In genomic region chr4:48591372-48591771, GRCh38 we compare ENCODE assay signal across 18 cellular contexts.
DNase-seq lines count a peak whose midpoint lies in the region; ATAC-seq, FAIRE-seq and TF ChIP-seq lines count a peak whose summit lies in the region.
"Had no signal": no experiment of that assay in that cellular context is flagged by ENCODE, and none has a peak within 500 bp of the region (broad histone marks: within the 10 kb centered on the region; RNA-seq: fewer than 3 reads in every experiment).

No MANE protein-coding gene starts in this region.

- DNase-seq in Right ventricle myocardium superior: no peak
- DNase-seq in cardiac septum (ENCODE audit: low spot score): no peak
- DNase-seq in T-cell: no peak
- DNase-seq in GM12878 (ENCODE audit: low read depth, low spot score): no peak
- DNase-seq in psoas muscle: no peak
- no peak for DNase-seq in GM13976 (ENCODE audit: low spot score)
- DNase-seq: ACHN; CD8-positive, alpha-beta memory T cell; DND-41; GDM1; Karpas-422; MM.1S; NCI-H1105; NCI-H1694 treated with DMSO at 0.1 percent for 48 hours; NCI-H446; NCI-H774; PC-9 had no signal

- no peaks in the 10 kb centered on the region for H3K9me3 ChIP-seq in GM12878 (replicated peaks; ENCODE audit: control insufficient read depth, insufficient read depth, low read length)
- H3K9me3 ChIP-seq in psoas muscle: no peaks in the 10 kb centered on the region

- TF ChIP-seq CTCF in GM12878 (IDR thresholded peaks at IDR 0.05 in 2 of 3, conservative IDR thresholded peaks at IDR 0.05 in 1 of 3; ENCODE audit: control insufficient read depth in 2 of 3, extremely low read depth in 1 of 3, insufficient read depth in 1 of 3, low read depth in 3 of 3, low read length in 3 of 3) (no peak), psoas muscle (IDR thresholded peaks at IDR 0.05) (no peak), GM13976 (IDR thresholded peaks at IDR 0.05; ENCODE audit: borderline replicate concordance, control extremely low read depth, extremely low read depth, insufficient read depth, missing control alignments) (no peak)

- peak overlapping the region; percentile 20 to 30 for H3K27ac Mint-ChIP-seq in T-cell

- intact Hi-C loops in Right ventricle myocardium superior (cut with DNase I) (no loop called here), cardiac septum (cut with DNase I) (loop anchor here (5.0 kb wide), 1 partner anchor 76 kb away; no protein-coding TSS in a partner anchor), GM12878 (cut with micrococcal nuclease; ENCODE audit: unreplicated experiment) (no loop called here), psoas muscle (cut with DNase I) (no loop called here)

- POLR2A ChIA-PET in T-cell (lab: Charles Lee) (no interaction called here), GM12878 (lab: Charles Lee) (interaction anchor here (0.6 kb wide), 1 partner anchor 104 kb away, joined by 4 read pairs; no protein-coding TSS in a partner anchor)

- H3K4me1 Mint-ChIP-seq in T-cell: peaks cover 5 to 16% (median 13%) of the 10 kb centered on the region in 3 donors

- SMC1A ChIA-PET in GM12878 (lab: Charles Lee; ENCODE audit: uncharacterized antibody, unreplicated experiment): interaction anchor here (1.1 kb wide), 1 partner anchor 340 kb away, joined by 3 read pairs; no protein-coding TSS in a partner anchor

- no peaks in the 10 kb centered on the region for H3K27me3 ChIP-seq in GM12878 (replicated peaks in 1 of 2; ENCODE audit: control insufficient read depth in 2 of 2, insufficient read depth in 2 of 2, low read length in 1 of 2)
- no peaks in the 10 kb centered on the region for H3K27me3 ChIP-seq in psoas muscle (ENCODE audit: insufficient read depth in 3 of 3, low read length in 2 of 3)

- CTCF ChIA-PET in T-cell (lab: Charles Lee): interaction anchor here (1.0 to 1.7 kb wide), 2 partner anchors 10 to 13 kb away, joined by 3 to 14 read pairs; no protein-coding TSS in a partner anchor
- CTCF ChIA-PET in GM12878 (lab: Yijun Ruan, JAX): interaction anchor here (1.2 kb wide), 1 partner anchor 354 kb away, joined by 3 read pairs; no protein-coding TSS in a partner anchor

- no peak overlapping the region for H2AFZ ChIP-seq in GM12878 (ENCODE audit: control insufficient read depth, low read depth, low read length)
- H2AFZ ChIP-seq: PC-9 had no signal

- in situ Hi-C loops in GM12878 (cut with MboI): no loop called here
- in situ Hi-C loops in GM13976 (cut with MboI; ENCODE audit: low sequenced_read_pairs, unreplicated experiment): no loop called here

- no peak for TF ChIP-seq EP300 in GM12878 (IDR thresholded peaks at IDR 0.05; ENCODE audit: borderline replicate concordance in 1 of 2, control insufficient read depth in 1 of 2, low read depth in 2 of 2, low read length in 2 of 2)

- no peak for TF ChIP-seq POLR2A in GM12878 (IDR thresholded peaks at IDR 0.05; ENCODE audit: low read depth, low read length)

- no peak for FAIRE-seq in GM12878 (lab: Jason Lieb, UNC)

- H3K36me3 ChIP-seq in GM12878 (ENCODE audit: control insufficient read depth in 2 of 2, insufficient read depth in 2 of 2, low read length in 1 of 2): peaks cover 3 to 15% of the 10 kb centered on the region in 2 experiments
- H3K36me3 ChIP-seq in psoas muscle (ENCODE audit: insufficient read depth in 1 of 2, low read depth in 1 of 2): peaks cover 0 to 66% of the 10 kb centered on the region in 2 donors

- H3K27me3 Mint-ChIP-seq in T-cell: no peaks in the 10 kb centered on the region

- no peaks in the 10 kb centered on the region for H4K20me1 ChIP-seq in GM12878 (ENCODE audit: control insufficient read depth, insufficient read depth)

- H3K27ac ChIP-seq in GM12878 (ENCODE audit: control insufficient read depth, insufficient read depth) (no peak overlapping the region), psoas muscle (no peak overlapping the region)
- H3K27ac ChIP-seq: PC-9 had no signal

- 100% methylated on average over 1 of the region's 1 CpG for WGBS in GM12878 (ENCODE audit: insufficient coverage, insufficient replicate concordance, low lambda C conversion rate, missing lambda C conversion rate)
- 44 to 76% (median 54%) methylated on average over 1 of the region's 1 CpG for WGBS in psoas muscle, 3 donors

- TSS peak; percentile 25 for BruUV-seq in GM12878 (replicated peaks; lab: Mats Ljungman, UMichigan)

- no peaks in the 10 kb centered on the region for H3K9me3 Mint-ChIP-seq in T-cell
- H3K9me3 Mint-ChIP-seq: CD8-positive, alpha-beta memory T cell had no signal

- no peak overlapping the region for H3K9ac ChIP-seq in GM12878 (ENCODE audit: control insufficient read depth, insufficient read depth, low read length)

- RAD21 ChIA-PET in GM12878 (lab: Charles Lee; ENCODE audit: unreplicated experiment): interaction anchor here (1.3 kb wide), 1 partner anchor 13 kb away, joined by 4 read pairs; no protein-coding TSS in a partner anchor

- peaks cover 44% of the 10 kb centered on the region for H3K36me3 Mint-ChIP-seq in T-cell

- no peak overlapping the region for H3K4me3 Mint-ChIP-seq in T-cell
- H3K4me3 Mint-ChIP-seq: CD8-positive, alpha-beta memory T cell had no signal

- H3K4me1 ChIP-seq in GM12878 (ENCODE audit: control insufficient read depth, insufficient read depth, low read length) (peaks cover 7% of the 10 kb centered on the region), psoas muscle (peaks cover 6% of the 10 kb centered on the region)

- TF ChIP-seq RAD21 in GM12878 (IDR thresholded peaks at IDR 0.05; ENCODE audit: insufficient read depth, low read depth, low read length): no peak

- H3K4me3 ChIP-seq in GM12878 (no peak overlapping the region), psoas muscle (no peak overlapping the region)
- H3K4me3 ChIP-seq: PC-9 had no signal

- no peak overlapping the region for H3K4me2 ChIP-seq in GM12878 (ENCODE audit: control insufficient read depth, insufficient read depth)
- H3K4me2 ChIP-seq: PC-9 had no signal

- no peaks in the 10 kb centered on the region for H3K79me2 ChIP-seq in GM12878 (ENCODE audit: control insufficient read depth, insufficient read depth, low read length)

- ATAC-seq in Right ventricle myocardium superior (ENCODE audit: poor library complexity) (peak; percentile 69), T-cell (replicated peaks in 1 of 4) (no peak), GM12878 (no peak), psoas muscle (peak; percentile 39 to 65 (median 47)), HG02970 (IDR thresholded peaks at IDR 0.05; ENCODE audit: low FRiP score, unreplicated experiment) (no peak)

TF ChIP-seq in GM12878, 131 proteins besides CTCF, POLR2A, EP300 and RAD21:
- no peak for TF ChIP-seq KAT2A (conservative IDR thresholded peaks at IDR 0.05; ENCODE audit: control insufficient read depth, low read depth, low read length)
- no peak for TF ChIP-seq MAX (IDR thresholded peaks at IDR 0.05; ENCODE audit: low read depth, low read length)
- TF ChIP-seq ZZZ3 (IDR thresholded peaks at IDR 0.05; ENCODE audit: control insufficient read depth, insufficient read length, low read depth): no peak
- TF ChIP-seq CREB1 (IDR thresholded peaks at IDR 0.05; ENCODE audit: low read depth): no peak
- TF ChIP-seq HSF1 (IDR thresholded peaks at IDR 0.05; ENCODE audit: low read depth, low read length): no peak
- TF ChIP-seq CBFB (IDR thresholded peaks at IDR 0.05; ENCODE audit: low read depth): no peak
- no peak for TF ChIP-seq USF2 (IDR thresholded peaks at IDR 0.05; ENCODE audit: borderline replicate concordance, low read depth, low read length)
- no peak for TF ChIP-seq GATAD2B (conservative IDR thresholded peaks at IDR 0.05; ENCODE audit: low read depth)
- no peak for TF ChIP-seq TBL1XR1 (IDR thresholded peaks at IDR 0.05; ENCODE audit: low read depth, low read length)
- no peak for TF ChIP-seq IRF5 (IDR thresholded peaks at IDR 0.05; ENCODE audit: borderline replicate concordance)

Comparison
In these comparisons a context has a peak if more than half of its experiments do, and no peak if none do; other contexts are left out.
1. ATAC-seq: peak in Right ventricle myocardium superior (single experiment) and psoas muscle (4 of 4); none in T-cell (0 of 4), GM12878 (single experiment) and HG02970 (single experiment).